In the genomic region with DNA sequence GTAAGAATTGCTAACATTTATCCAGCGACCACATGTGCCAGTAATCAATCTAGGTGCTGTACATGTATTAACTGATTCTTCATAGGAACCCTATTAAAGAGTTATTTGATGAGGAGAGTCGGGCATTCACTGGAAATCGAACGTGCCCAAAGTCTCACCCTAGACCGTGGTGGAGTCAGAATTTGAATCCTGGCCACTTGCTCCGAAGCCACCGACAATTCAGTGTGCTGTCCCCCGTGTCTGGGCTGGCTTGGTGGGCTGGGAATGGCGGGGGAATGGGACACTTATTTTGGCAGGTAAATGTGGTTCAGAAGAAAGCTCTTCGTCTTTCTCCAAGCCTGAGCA, we compare ENCODE assay signal across 8 cellular contexts. TPM values are rescaled to one million over a fixed set of nuclear protein-coding genes. Genes with fewer than 3 reads are reported as not detected.
DNase-seq lines count a peak whose midpoint lies in the region; ATAC-seq and TF ChIP-seq lines count a peak whose summit lies in the region.

No MANE protein-coding gene starts in this region.

- H3K9me3 ChIP-seq in heart left ventricle (no peaks in the 10 kb centered on the region), mononuclear cell (ENCODE audit: low read depth, low read length) (no peaks in the 10 kb centered on the region), uterus (no peaks in the 10 kb centered on the region)

- ATAC-seq in heart left ventricle, result no peak
- no peak for ATAC-seq in Right ventricle myocardium superior (ENCODE audit: poor library complexity)
- no peak for ATAC-seq in left colon

- H3K4me3 ChIP-seq in heart left ventricle (peak overlapping the region in 11 of 12 donors; percentile 73 to 92 (median 82)), brain microvascular endothelial cell (ENCODE audit: low read depth, low read length) (peak overlapping the region; percentile 89), mononuclear cell (ENCODE audit: low read length) (peak overlapping the region; percentile 76), uterus (peak overlapping the region; percentile 58 to 78)

- DNase-seq in heart left ventricle, result no peak
- no peak for DNase-seq in Right ventricle myocardium superior
- DNase-seq in brain microvascular endothelial cell, result no peak
- DNase-seq in uterus, result no peak
- no peak for DNase-seq in left colon
- no peak for DNase-seq in DMS79 treated with DMSO at 0.1 percent for 48 hours (lab: John Stamatoyannopoulos, UW)
- no peak for DNase-seq in A172 (ENCODE audit: low spot score)

- H3K36me3 ChIP-seq in heart left ventricle, result peaks cover 0 to 2% (median 0%) of the 10 kb centered on the region in 9 donors
- H3K36me3 ChIP-seq in brain microvascular endothelial cell (replicated peaks), result peaks cover 3% of the 10 kb centered on the region
- no peaks in the 10 kb centered on the region for H3K36me3 ChIP-seq in uterus

- in situ Hi-C loops in brain microvascular endothelial cell (cut with HindIII; ENCODE audit: low pct_ligation_motif_present, low sequenced_read_pairs), result no loop called here

- H3K4me1 ChIP-seq in heart left ventricle (peaks cover 0 to 34% (median 12%) of the 10 kb centered on the region in 12 donors), mononuclear cell (ENCODE audit: insufficient read depth, low read length) (peaks cover 23% of the 10 kb centered on the region), uterus (peaks cover 0 to 13% of the 10 kb centered on the region in 2 donors)

- 19 to 20% (median 19%) methylated on average over 10 of the region's 10 CpGs for WGBS in heart left ventricle, 4 donors

- TF ChIP-seq POLR2A in heart left ventricle (IDR thresholded peaks at IDR 0.05) (no peak), uterus (IDR thresholded peaks at IDR 0.05) (no peak)

- intact Hi-C loops in heart left ventricle (cut with DNase I), result loop anchor here in 9 of 10 donors (2.0 to 10.0 kb wide), 15 partner anchors 37 to 221 kb away; no protein-coding TSS in a partner anchor
- intact Hi-C loops in Right ventricle myocardium superior (cut with DNase I), result loop anchor here (5.0 to 10.0 kb wide), 3 partner anchors 107 to 221 kb away; no protein-coding TSS in a partner anchor
- intact Hi-C loops in uterus (cut with DNase I; ENCODE audit: low total_unique reads), result no loop called here
- intact Hi-C loops in left colon (cut with DNase I, micrococcal nuclease), result loop anchor here in 1 of 2 donors (10.0 kb wide), 1 partner anchor 139 kb away; no protein-coding TSS in a partner anchor

- H3K27ac ChIP-seq in heart left ventricle (peak overlapping the region in 10 of 12 donors; percentile 74 to 89 (median 77)), brain microvascular endothelial cell (no peak overlapping the region), uterus (peak overlapping the region; percentile 92 to 97)

- H3K27me3 ChIP-seq in heart left ventricle, result no peaks in the 10 kb centered on the region
- H3K27me3 ChIP-seq in brain microvascular endothelial cell (replicated peaks), result no peaks in the 10 kb centered on the region
- H3K27me3 ChIP-seq in mononuclear cell (ENCODE audit: insufficient read depth, low read length), result no peaks in the 10 kb centered on the region
- no peaks in the 10 kb centered on the region for H3K27me3 ChIP-seq in uterus

- TF ChIP-seq CTCF in heart left ventricle (IDR thresholded peaks at IDR 0.05), result no peak
- no peak for TF ChIP-seq CTCF in brain microvascular endothelial cell (IDR thresholded peaks at IDR 0.05; ENCODE audit: low read depth, low read length, missing control alignments)
- no peak for TF ChIP-seq CTCF in uterus (IDR thresholded peaks at IDR 0.05)

RNA-seq across cellular contexts. Expression of gene KSR1, which starts 0.7 kb away (rescaled TPM):
- 10 to 100 TPM in 3 of 9 donors, 1 to 10 TPM in 6; 6.1 to 31.1 (median 7.5) TPM for total RNA-seq in heart left ventricle
- 1 to 10 TPM; 6.3 to 8.0 TPM for polyA plus RNA-seq in heart left ventricle
- total RNA-seq in Right ventricle myocardium superior, result 8.3 TPM
- 23.5 TPM for total RNA-seq in mononuclear cell
- total RNA-seq in uterus, result 10 to 100 TPM; 17.7 to 77.0 (median 34.6) TPM
- 10 to 100 TPM; 19.0 to 29.1 TPM for total RNA-seq in left colon
- total RNA-seq in A172 (2014; rRNA removed; shearing (Covaris generic)), result 1.7 and 2.9 TPM in 2 replicates
